ENCODE assay signal across 1 cellular context in the genomic region with DNA sequence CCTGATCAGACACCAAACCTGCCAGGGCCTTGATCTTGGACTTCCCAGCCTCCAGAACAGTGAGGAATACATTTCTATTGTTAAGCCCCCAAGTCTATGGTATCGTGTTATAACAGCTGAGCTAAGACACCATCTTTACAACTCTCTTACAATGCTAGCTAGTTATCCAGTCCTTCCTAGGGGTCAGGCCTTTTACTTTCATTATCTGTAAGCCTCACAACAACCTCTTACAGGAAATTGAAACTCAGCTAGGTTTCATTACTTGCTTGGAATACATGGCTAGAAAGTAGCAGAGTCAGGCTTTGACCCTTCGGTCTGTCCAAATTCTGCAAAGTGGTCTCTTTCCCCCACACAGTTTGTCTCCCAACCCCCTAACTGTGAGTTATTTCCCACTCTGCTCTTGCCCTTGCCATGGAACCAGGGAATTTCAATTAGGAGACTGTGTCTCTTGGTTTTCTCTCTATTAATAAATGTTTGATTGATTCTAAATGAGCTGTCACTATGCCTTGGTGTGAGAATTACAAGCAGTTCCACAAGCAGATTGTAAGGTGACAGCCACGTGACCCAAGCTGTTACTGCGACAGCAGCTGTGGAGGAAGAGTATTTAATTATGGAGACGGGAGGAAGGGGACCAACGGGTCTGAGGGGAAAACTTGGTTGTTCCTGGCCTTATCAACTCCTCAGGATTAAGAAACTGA.
TF ChIP-seq lines count a peak whose summit lies in the region.

No MANE protein-coding gene starts in this region.

TF ChIP-seq in WTC11, 78 proteins besides CTCF, POLR2A, EP300 and RAD21 (continued from another document):
- TF ChIP-seq, protein P1, sequence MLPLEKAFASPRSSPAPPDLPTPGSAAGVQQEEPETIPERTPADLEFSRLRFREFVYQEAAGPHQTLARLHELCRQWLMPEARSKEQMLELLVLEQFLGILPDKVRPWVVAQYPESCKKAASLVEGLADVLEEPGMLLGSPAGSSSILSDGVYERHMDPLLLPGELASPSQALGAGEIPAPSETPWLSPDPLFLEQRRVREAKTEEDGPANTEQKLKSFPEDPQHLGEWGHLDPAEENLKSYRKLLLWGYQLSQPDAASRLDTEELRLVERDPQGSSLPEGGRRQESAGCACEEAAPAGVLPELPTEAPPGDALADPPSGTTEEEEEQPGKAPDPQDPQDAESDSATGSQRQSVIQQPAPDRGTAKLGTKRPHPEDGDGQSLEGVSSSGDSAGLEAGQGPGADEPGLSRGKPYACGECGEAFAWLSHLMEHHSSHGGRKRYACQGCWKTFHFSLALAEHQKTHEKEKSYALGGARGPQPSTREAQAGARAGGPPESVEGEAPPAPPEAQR (CRISPR knock-in tag; IDR thresholded peaks at IDR 0.05), result no peak
- TF ChIP-seq RELA (CRISPR knock-in tag; IDR thresholded peaks at IDR 0.05; ENCODE audit: borderline replicate concordance) (no peak), GABPB1 (CRISPR knock-in tag; IDR thresholded peaks at IDR 0.05) (no peak), OVOL2 (CRISPR knock-in tag; IDR thresholded peaks at IDR 0.05; ENCODE audit: borderline replicate concordance) (no peak), NR2C2 (CRISPR knock-in tag; IDR thresholded peaks at IDR 0.05) (no peak)
